ENCODE assay signal across 22 cellular contexts in the genomic region with DNA sequence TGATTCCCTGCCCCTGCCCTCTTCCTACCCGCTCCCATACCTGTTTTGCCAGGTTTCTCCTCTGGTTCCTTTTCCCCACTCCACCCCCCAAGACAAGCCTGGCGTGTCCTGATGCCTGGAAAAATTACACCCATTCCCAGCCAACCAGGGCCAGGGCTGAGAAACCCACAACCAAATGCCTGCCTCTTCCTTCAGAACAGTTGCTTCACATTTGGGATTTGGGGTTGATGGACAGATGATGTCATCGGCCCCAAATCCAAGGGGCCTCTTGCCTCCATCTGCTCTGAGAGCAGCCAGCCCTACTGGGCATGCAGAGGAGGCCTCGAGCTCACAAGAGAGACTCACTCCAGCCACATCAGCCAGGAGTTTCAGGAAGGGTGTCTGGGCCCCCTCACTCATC. TPM values are rescaled to one million over a fixed set of nuclear protein-coding genes. Genes with fewer than 3 reads are reported as not detected.
DNase-seq lines count a peak whose midpoint lies in the region; ATAC-seq, FAIRE-seq and TF ChIP-seq lines count a peak whose summit lies in the region.
"Had no signal": no experiment of that assay in that cellular context is flagged by ENCODE, and none has a peak within 500 bp of the region (broad histone marks: within the 10 kb centered on the region; RNA-seq: fewer than 3 reads in every experiment).

No MANE protein-coding gene starts in this region.

- no peaks in the 10 kb centered on the region for H3K36me3 ChIP-seq in GM23338 (ENCODE audit: insufficient read depth)
- no peaks in the 10 kb centered on the region for H3K36me3 ChIP-seq in H1 (ENCODE audit: control insufficient read depth in 2 of 4, insufficient read depth in 4 of 4, low read length in 3 of 4)
- H3K36me3 ChIP-seq: ascending aorta; BLaER1 treated with 17β-estradiol and CSF1 and Interleukin-3, amounts not matched to agents 10 nM and 100 nM had no signal

- H3K4me2 ChIP-seq in GM23338 (no peak overlapping the region), H1 (ENCODE audit: insufficient read depth in 1 of 2, low read depth in 2 of 2, low read length in 2 of 2) (no peak overlapping the region)
- H3K4me2 ChIP-seq: BLaER1 treated with 17β-estradiol and CSF1 and Interleukin-3, amounts not matched to agents 10 nM and 100 nM; smooth muscle cell had no signal

- WGBS in H1 (ENCODE audit: extremely low coverage in 1 of 2, insufficient coverage in 1 of 2, insufficient read length in 1 of 2, insufficient replicate concordance in 2 of 2, low coverage in 1 of 2, low lambda C conversion rate in 2 of 2, missing lambda C conversion rate in 1 of 2), 2 experiments: 73% methylated on average over 4 of the region's 4 CpGs; no CpG with 5 or more reads in 1 of the 2 experiments

- H3K18ac ChIP-seq in H1 (ENCODE audit: extremely low read depth, low read length): no peak overlapping the region

- no peak overlapping the region for H3K4ac ChIP-seq in H1 (replicated peaks; ENCODE audit: insufficient read length, low read depth, low read length)

- H3K9me2 ChIP-seq in GM23338 (ENCODE audit: insufficient read depth): no peaks in the 10 kb centered on the region

- no peaks in the 10 kb centered on the region for H3K79me1 ChIP-seq in H1 (ENCODE audit: low read depth, low read length)

- H2AFZ ChIP-seq in GM23338: 0 out of 2 replicates have a peak overlapping the region, but pooled peaks have one; percentile 47
- 0 out of 2 replicates have a peak overlapping the region, but pooled peaks have one; percentile 32 for H2AFZ ChIP-seq in H1 (ENCODE audit: low read length)

- H4K5ac ChIP-seq in H1 (ENCODE audit: insufficient read length, low read depth, low read length): no peak overlapping the region

- ATAC-seq in GM23338: no peak; the same call in 2 of the 3 replicates
- ATAC-seq: activated naive CD4-positive, alpha-beta T cell treated with anti-CD3 and anti-CD28 coated beads, Interleukin-2, amount 50 U/mL, for 72 hours; activated T-helper 17 cell treated with anti-CD3 and anti-CD28 coated beads, Interleukin-2, amount 50 U/mL, for 72 hours; WTC11 had no signal

- no peak overlapping the region for H2BK5ac ChIP-seq in H1 (ENCODE audit: low read depth, low read length)

- TF ChIP-seq CTCF in GM23338 (conservative IDR thresholded peaks at IDR 0.05; ENCODE audit: low read depth in 2 of 2): no peak
- no peak for TF ChIP-seq CTCF in H1 (IDR thresholded peaks at IDR 0.05; ENCODE audit: control extremely low read depth in 1 of 3, insufficient read depth in 1 of 3, low read depth in 1 of 3, low read length in 3 of 3)

- no peak overlapping the region for H3K4me3 Mint-ChIP-seq in GM23338
- H3K4me3 Mint-ChIP-seq: activated T-helper 17 cell treated with anti-CD3 and anti-CD28 coated beads, Interleukin-2, amount 50 U/mL, for 72 hours; IgD-negative memory B cell; WTC11 had no signal

- H3K27ac ChIP-seq in GM23338 (ENCODE audit: low read depth): no peak overlapping the region
- no peak overlapping the region for H3K27ac ChIP-seq in H1 (ENCODE audit: low read depth, low read length)
- H3K27ac ChIP-seq: ascending aorta; BLaER1 treated with 17β-estradiol and CSF1 and Interleukin-3, amounts not matched to agents 10 nM and 100 nM had no signal

- H2BK120ac ChIP-seq in H1 (replicated peaks; ENCODE audit: low read depth, low read length): no peak overlapping the region

- H3K27me3 ChIP-seq in GM23338 (ENCODE audit: insufficient read depth): no peaks in the 10 kb centered on the region
- no peaks in the 10 kb centered on the region for H3K27me3 ChIP-seq in H1 (replicated peaks in 1 of 4; ENCODE audit: control insufficient read depth in 3 of 4, extremely low read depth in 1 of 4, insufficient read depth in 3 of 4, low read length in 3 of 4)
- H3K27me3 ChIP-seq: ascending aorta; BLaER1 treated with 17β-estradiol and CSF1 and Interleukin-3, amounts not matched to agents 10 nM and 100 nM had no signal

- no peak for FAIRE-seq in H1 (lab: Jason Lieb, UNC)
- FAIRE-seq: GM12892, urothelium cell line had no signal

- no peak for TF ChIP-seq POLR2A in H1 (IDR thresholded peaks at IDR 0.05; ENCODE audit: control extremely low read depth in 1 of 2, low read depth in 2 of 2, low read length in 2 of 2)

- H3K27me3 Mint-ChIP-seq in GM23338 (ENCODE audit: insufficient read depth, low read depth, poor library complexity): peaks cover 6% of the 10 kb centered on the region
- H3K27me3 Mint-ChIP-seq: activated T-helper 17 cell treated with anti-CD3 and anti-CD28 coated beads, Interleukin-2, amount 50 U/mL, for 72 hours; IgD-negative memory B cell had no signal

- peak overlapping the region; percentile 53; the same call in 1 of the 2 replicates for H4K8ac ChIP-seq in H1 (ENCODE audit: extremely low read depth, insufficient read depth, low read length)

- H3K79me2 ChIP-seq in GM23338 (replicated peaks; ENCODE audit: insufficient read depth) (no peaks in the 10 kb centered on the region), H1 (ENCODE audit: control insufficient read depth in 1 of 2, insufficient read depth in 2 of 2, low read length in 2 of 2) (no peaks in the 10 kb centered on the region)

- intact Hi-C loops in posterior vena cava (cut with DNase I): no loop called here

- H2BK12ac ChIP-seq in H1 (ENCODE audit: low read depth, low read length): no peak overlapping the region

- H3K27ac Mint-ChIP-seq in GM23338: no peak overlapping the region
- H3K27ac Mint-ChIP-seq: activated naive CD4-positive, alpha-beta T cell treated with anti-CD3 and anti-CD28 coated beads, Interleukin-2, amount 50 U/mL, for 72 hours; activated T-helper 17 cell treated with anti-CD3 and anti-CD28 coated beads, Interleukin-2, amount 50 U/mL, for 72 hours; IgD-negative memory B cell; WTC11 had no signal

- H3K14ac ChIP-seq in H1 (ENCODE audit: insufficient read length): no peak overlapping the region

- no peaks in the 10 kb centered on the region for H3F3A ChIP-seq in GM23338 (replicated peaks; ENCODE audit: low read depth)

- H3K4me1 ChIP-seq in GM23338 (ENCODE audit: insufficient read depth) (no peaks in the 10 kb centered on the region; the same call in 1 of the 2 replicates), H1 (replicated peaks in 1 of 4; ENCODE audit: control insufficient read depth in 3 of 4, insufficient read depth in 4 of 4, low read length in 3 of 4) (no peaks in the 10 kb centered on the region)
- H3K4me1 ChIP-seq: ascending aorta had no signal

- CTCF ChIA-PET in H1 (lab: Charles Lee; ENCODE audit: partially characterized antibody): interaction anchor here (1.3 to 1.7 kb wide), 4 partner anchors 32 to 122 kb away, joined by 3 to 6 read pairs (median 4); no protein-coding TSS in a partner anchor

- no peaks in the 10 kb centered on the region for H3K36me3 Mint-ChIP-seq in GM23338 (ENCODE audit: low read depth)
- H3K36me3 Mint-ChIP-seq: activated naive CD4-positive, alpha-beta T cell treated with anti-CD3 and anti-CD28 coated beads, Interleukin-2, amount 50 U/mL, for 72 hours; IgD-negative memory B cell; WTC11 had no signal

- no peaks in the 10 kb centered on the region for H3K23me2 ChIP-seq in H1 (ENCODE audit: low read depth, low read length)

- no peak for TF ChIP-seq RAD21 in H1 (IDR thresholded peaks at IDR 0.05 in 1 of 2, conservative IDR thresholded peaks at IDR 0.05 in 1 of 2; ENCODE audit: low read depth in 2 of 2, low read length in 2 of 2)

- H4K20me1 ChIP-seq in GM23338 (replicated peaks; ENCODE audit: insufficient read depth) (no peaks in the 10 kb centered on the region), H1 (replicated peaks in 1 of 2; ENCODE audit: control insufficient read depth in 1 of 2, insufficient read depth in 2 of 2, low read length in 2 of 2) (no peaks in the 10 kb centered on the region)
- H4K20me1 ChIP-seq: BLaER1 treated with 17β-estradiol and CSF1 and Interleukin-3, amounts not matched to agents 10 nM and 100 nM had no signal

- H3K9me3 ChIP-seq in H1 (ENCODE audit: insufficient read depth in 2 of 2, low read depth in 1 of 2, low read length in 1 of 2): no peaks in the 10 kb centered on the region
- H3K9me3 ChIP-seq: ascending aorta; BLaER1 treated with 17β-estradiol and CSF1 and Interleukin-3, amounts not matched to agents 10 nM and 100 nM had no signal

- POLR2A ChIA-PET in H1 (lab: Charles Lee; ENCODE audit: partially characterized antibody): interaction anchor here (1.1 kb wide), 1 partner anchor 133 kb away, joined by 4 read pairs; no protein-coding TSS in a partner anchor

- H3K4me3 ChIP-seq in GM23338 (no peak overlapping the region), H1 (ENCODE audit: extremely low read depth in 1 of 4, insufficient read depth in 2 of 4, low read depth in 3 of 4, low read length in 4 of 4) (no peak overlapping the region)
- H3K4me3 ChIP-seq: ascending aorta; BLaER1 treated with 17β-estradiol and CSF1 and Interleukin-3, amounts not matched to agents 10 nM and 100 nM; smooth muscle cell had no signal

- no peak overlapping the region for H3K23ac ChIP-seq in H1 (ENCODE audit: insufficient read length)

- no peaks in the 10 kb centered on the region for H3K9me3 Mint-ChIP-seq in GM23338
- H3K9me3 Mint-ChIP-seq: activated naive CD4-positive, alpha-beta T cell treated with anti-CD3 and anti-CD28 coated beads, Interleukin-2, amount 50 U/mL, for 72 hours; activated T-helper 17 cell treated with anti-CD3 and anti-CD28 coated beads, Interleukin-2, amount 50 U/mL, for 72 hours; IgD-negative memory B cell; WTC11 had no signal

- H4K91ac ChIP-seq in H1 (replicated peaks; ENCODE audit: insufficient read length, low read length): no peak overlapping the region

- H3K56ac ChIP-seq in H1 (replicated peaks; ENCODE audit: insufficient read length, low read depth, low read length): no peak overlapping the region

- no peak for TF ChIP-seq EP300 in H1 (IDR thresholded peaks at IDR 0.05; ENCODE audit: borderline replicate concordance in 1 of 2, low read depth in 2 of 2, low read length in 2 of 2)

- H3K9ac ChIP-seq in H1 (replicated peaks in 1 of 4; ENCODE audit: extremely low read depth in 1 of 4, low read depth in 3 of 4, low read length in 3 of 4): no peak overlapping the region
- H3K9ac ChIP-seq: BLaER1 treated with 17β-estradiol and CSF1 and Interleukin-3, amounts not matched to agents 10 nM and 100 nM had no signal

- no peak overlapping the region for H2BK20ac ChIP-seq in H1 (ENCODE audit: low read length)

- DNase-seq in GM23338 (ENCODE audit: low spot score): no peak
- peak; percentile 59 to 91 for DNase-seq in NCI-H524 (lab: John Stamatoyannopoulos, UW)
- no peak for DNase-seq in H1 (ENCODE audit: low read depth in 1 of 2, low spot score in 2 of 2)
- peak; percentile 31 for DNase-seq in posterior vena cava (ENCODE audit: low spot score)
- no peak for DNase-seq in stimulated activated CD4-positive, alpha-beta T cell treated with anti-CD3 and anti-CD28 coated beads, Interleukin-2, amount 100 ng/mL, for 48 hours
- DNase-seq in HPDE6-E6E7 (ENCODE audit: extremely low spot score): no peak
- DNase-seq in GM19240 (ENCODE audit: insufficient read length, low spot score): no peak
- DNase-seq: activated CD8-positive, alpha-beta memory T cell treated with anti-CD3 and anti-CD28 coated beads, Interleukin-2, amount 50 U/mL, for 4 hours; H7; NCI-H1436; NCI-H748 treated with DMSO at 0.1 percent for 48 hours; nucleus accumbens; stimulated activated naive CD4-positive, alpha-beta T cell had no signal

- no peak overlapping the region for H2BK15ac ChIP-seq in H1 (ENCODE audit: low read length)

- peaks cover 15% of the 10 kb centered on the region for H3K4me1 Mint-ChIP-seq in GM23338

- H2AK5ac ChIP-seq in H1 (ENCODE audit: low read depth, low read length): no peak overlapping the region

RNA-seq across cellular contexts. Expression of a gene that starts 8.8 kb away (rescaled TPM):
- total RNA-seq in GM23338 (2014; rRNA removed; shearing (Covaris generic)): 10.4 and 11.2 TPM in 2 replicates
- 6.5 and 8.1 TPM in 2 replicates for polyA plus RNA-seq in GM23338 (2016; fragmentation: Nextera tagmentation; extraction: Ambion mirVana)
- 16.6 and 19.7 TPM in 2 replicates for total RNA-seq in H1 (2021; fragmentation: NEBNext Ultra II Directional; extraction: Animal tissue kit (Norgen Biotek cat#: 25700))
- 17.7 and 23.9 TPM in 2 replicates for polyA plus RNA-seq in H1 (2011; rRNA removed)
- polyA plus RNA-seq in H1 (2011; cell fraction: cytosol; rRNA removed): 12.8 TPM
- polyA plus RNA-seq in H1 (2011; cell fraction: nucleus; rRNA removed): 19.1 TPM
- polyA plus RNA-seq in H1 (2012, experiment 1 of 2): 8.7 to 13.7 TPM (median 12.4 TPM) in 4 replicates
- 6.3 TPM for polyA plus RNA-seq in H1 (2012, experiment 2 of 2)
- 9.1 TPM for polyA plus RNA-seq in H1 (2013, experiment 1 of 2)
- 9.1 TPM for polyA plus RNA-seq in H1 (2013, experiment 2 of 2)
- polyA minus RNA-seq in H1 (2011; rRNA and poly(A)+ RNA removed): 21.8 and 31.4 TPM in 2 replicates
- polyA minus RNA-seq in H1 (2011; cell fraction: cytosol; rRNA and poly(A)+ RNA removed): 7.7 TPM
- 18.9 TPM for polyA minus RNA-seq in H1 (2011; cell fraction: nucleus; rRNA and poly(A)+ RNA removed)
- total RNA-seq in posterior vena cava: 10 to 100 TPM; 56.9 to 62.7 TPM

Comparison
In these comparisons a context has a peak if more than half of its experiments do, and no peak if none do; other contexts are left out.
1. DNase-seq: peak in NCI-H524 (2 of 2) and posterior vena cava (single experiment); none in GM23338 (single experiment), H1 (0 of 2), stimulated activated CD4-positive, alpha-beta T cell treated with anti-CD3 and anti-CD28 coated beads, Interleukin-2, amount 100 ng/mL, for 48 hours (0 of 2), HPDE6-E6E7 (single experiment) and GM19240 (single experiment).